ENCODE assay signal across 22 cellular contexts in the genomic region with DNA sequence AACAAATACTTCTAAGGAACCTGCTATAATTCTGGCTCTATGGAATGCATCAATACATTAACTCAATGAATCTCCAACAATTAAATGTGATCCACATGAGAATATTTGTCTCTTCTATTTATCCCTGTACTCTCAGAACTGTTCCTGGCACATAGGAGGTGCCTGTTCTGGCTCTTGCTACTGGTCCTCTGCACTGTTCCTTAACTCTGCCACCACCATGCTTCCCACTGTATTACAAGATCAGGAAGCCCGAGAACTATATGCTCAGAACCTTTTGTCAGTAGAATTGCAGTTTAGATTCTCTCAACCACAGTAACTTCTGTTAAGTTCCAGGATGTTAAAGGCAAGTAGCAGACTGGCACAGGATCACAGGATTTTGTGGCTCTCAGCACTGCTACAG.
DNase-seq lines count a peak whose midpoint lies in the region; ATAC-seq, FAIRE-seq and TF ChIP-seq lines count a peak whose summit lies in the region.
"Had no signal": no experiment of that assay in that cellular context is flagged by ENCODE, and none has a peak within 500 bp of the region (broad histone marks: within the 10 kb centered on the region; RNA-seq: fewer than 3 reads in every experiment).

No MANE protein-coding gene starts in this region.

- ATAC-seq in Right ventricle myocardium superior (ENCODE audit: poor library complexity): peak; percentile 51
- peak; percentile 66 for ATAC-seq in HepG2
- ATAC-seq: Right ventricle myocardium inferior had no signal

- H3K27me3 Mint-ChIP-seq in H9 (ENCODE audit: low read depth): no peaks in the 10 kb centered on the region
- H3K27me3 Mint-ChIP-seq: CD4-positive, CD25-positive, alpha-beta regulatory T cell had no signal

- no peak overlapping the region for H3K14ac ChIP-seq in H9 (ENCODE audit: insufficient read depth, low read length)

- no peak overlapping the region for H2BK20ac ChIP-seq in H9 (ENCODE audit: low read depth, low read length, poor library complexity, severe bottlenecking)

- no peak overlapping the region for H2BK15ac ChIP-seq in H9 (ENCODE audit: low read depth, low read length)

- no peaks in the 10 kb centered on the region for H3K23me2 ChIP-seq in H9 (ENCODE audit: insufficient read length, low read depth, low read length, poor library complexity, severe bottlenecking)

- no peak overlapping the region for H4K91ac ChIP-seq in H9 (ENCODE audit: insufficient read length, low read depth, low read length)

- no peaks in the 10 kb centered on the region for H3K9me3 ChIP-seq in left ventricle myocardium inferior (replicated peaks)
- H3K9me3 ChIP-seq in HepG2 (ENCODE audit: low read length): no peaks in the 10 kb centered on the region
- H3K9me3 ChIP-seq in H9 (ENCODE audit: control insufficient read depth, low read depth, low read length): no peaks in the 10 kb centered on the region
- H3K9me3 ChIP-seq: BE2C had no signal

- H3K56ac ChIP-seq in H9 (ENCODE audit: insufficient read length, low read depth, low read length): no peak overlapping the region

- in situ Hi-C loops in HepG2 (cut with HindIII; ENCODE audit: extremely low pct_ligation_motif_present, low pct_unique_long_range_greater_than_20kb): no loop called here

- TF ChIP-seq CTCF in left ventricle myocardium inferior (IDR thresholded peaks at IDR 0.05; ENCODE audit: borderline replicate concordance) (no peak), HepG2 (CRISPR knock-in tag; IDR thresholded peaks at IDR 0.05) (no peak), H9 (conservative IDR thresholded peaks at IDR 0.05) (no peak)

- H3K9ac ChIP-seq in HepG2 (ENCODE audit: insufficient read depth, low read depth, low read length): no peak overlapping the region
- no peak overlapping the region for H3K9ac ChIP-seq in H9 (ENCODE audit: extremely low read depth, insufficient read length, low read length)
- H3K9ac ChIP-seq: KMS-11 had no signal

- no peak overlapping the region for H2BK120ac ChIP-seq in H9 (ENCODE audit: low read depth, low read length, poor library complexity, severe bottlenecking)

- no peaks in the 10 kb centered on the region for H3K79me1 ChIP-seq in H9 (ENCODE audit: insufficient read depth, low read depth, low read length, poor library complexity, severe bottlenecking)

- H3K4me1 ChIP-seq in left ventricle myocardium inferior (peaks cover 21% of the 10 kb centered on the region), HepG2 (ENCODE audit: insufficient read depth, low read length) (peaks cover 22% of the 10 kb centered on the region), H9 (ENCODE audit: insufficient read depth, low read length) (peaks cover 5% of the 10 kb centered on the region; the same call in 1 of the 2 replicates)
- H3K4me1 ChIP-seq: BE2C had no signal

- TF ChIP-seq EP300 in HepG2 (IDR thresholded peaks at IDR 0.05; ENCODE audit: low read depth in 2 of 2, low read length in 2 of 2) (no peak), HepG2 (CRISPR knock-in tag; IDR thresholded peaks at IDR 0.05; ENCODE audit: borderline replicate concordance) (no peak)

- H3K4me3 Mint-ChIP-seq in H9: no peak overlapping the region
- H3K4me3 Mint-ChIP-seq: CD4-positive, CD25-positive, alpha-beta regulatory T cell had no signal

- no peak overlapping the region for H3T11ph ChIP-seq in H9 (ENCODE audit: low read length)

- no peak overlapping the region for H2AFZ ChIP-seq in HepG2 (ENCODE audit: low read length)
- no peak overlapping the region for H2AFZ ChIP-seq in H9 (ENCODE audit: low read length)

- H3K4ac ChIP-seq in H9 (ENCODE audit: low read depth, low read length): no peak overlapping the region

- H3K4me2 ChIP-seq in HepG2 (ENCODE audit: low read depth, low read length) (no peak overlapping the region), H9 (ENCODE audit: insufficient read depth, insufficient read length, low read length) (no peak overlapping the region)
- H3K4me2 ChIP-seq: KMS-11 had no signal

- H3K27me3 ChIP-seq in left ventricle myocardium inferior (ENCODE audit: low read depth) (no peaks in the 10 kb centered on the region), HepG2 (ENCODE audit: control insufficient read depth in 1 of 2, insufficient read depth in 2 of 2, low read length in 2 of 2) (no peaks in the 10 kb centered on the region), H9 (ENCODE audit: insufficient read depth, low read length) (no peaks in the 10 kb centered on the region)
- H3K27me3 ChIP-seq: BE2C had no signal

- no peak for FAIRE-seq in HepG2 (lab: Jason Lieb, UNC)
- FAIRE-seq: G401.6, GM19239, RCC 7860 had no signal

- H3K36me3 ChIP-seq in left ventricle myocardium inferior (no peaks in the 10 kb centered on the region), HepG2 (replicated peaks in 1 of 2; ENCODE audit: control insufficient read depth in 1 of 2, insufficient read depth in 2 of 2, low read length in 2 of 2) (no peaks in the 10 kb centered on the region)
- H3K36me3 ChIP-seq: BE2C had no signal

- H4K8ac ChIP-seq in H9 (replicated peaks; ENCODE audit: insufficient read length, low read depth, low read length): no peak overlapping the region

- no peak overlapping the region for H4K5ac ChIP-seq in H9 (ENCODE audit: insufficient read length, low read depth, low read length)

- no peak overlapping the region for H2BK12ac ChIP-seq in H9 (ENCODE audit: insufficient read length, low read depth, low read length)

- TF ChIP-seq POLR2A in HepG2 (IDR thresholded peaks at IDR 0.05; ENCODE audit: insufficient read depth in 1 of 2, low read depth in 2 of 2, low read length in 2 of 2): no peak

- intact Hi-C loops in Right ventricle myocardium superior (cut with DNase I): no loop called here
- intact Hi-C loops in left ventricle myocardium inferior (cut with micrococcal nuclease): no loop called here
- intact Hi-C loops in HepG2 (cut with micrococcal nuclease; ENCODE audit: unreplicated experiment): no loop called here

- H4K20me1 ChIP-seq in HepG2 (ENCODE audit: insufficient read depth, low read length) (no peaks in the 10 kb centered on the region), H9 (ENCODE audit: control insufficient read depth, insufficient read depth, insufficient read length) (no peaks in the 10 kb centered on the region)

- no peak overlapping the region for H3K18ac ChIP-seq in H9 (ENCODE audit: insufficient read length, low read depth, low read length)

- POLR2A ChIA-PET in HepG2 (lab: Yijun Ruan, JAX): interaction anchor here (1.5 kb wide), 1 partner anchor 14 kb away, joined by 3 read pairs; no protein-coding TSS in a partner anchor

- no peak overlapping the region for H2BK5ac ChIP-seq in H9 (ENCODE audit: insufficient read length, low read length)

- TF ChIP-seq RAD21 in HepG2 (CRISPR knock-in tag; IDR thresholded peaks at IDR 0.05): no peak

- no peak overlapping the region for H3K27ac Mint-ChIP-seq in H9
- H3K27ac Mint-ChIP-seq: CD4-positive, CD25-positive, alpha-beta regulatory T cell had no signal

- H3K4me3 ChIP-seq in left ventricle myocardium inferior (no peak overlapping the region), HepG2 (replicated peaks in 1 of 3; ENCODE audit: insufficient read depth in 1 of 3, low read depth in 2 of 3, low read length in 3 of 3) (no peak overlapping the region)

- CTCF ChIA-PET in HepG2 (lab: Yijun Ruan, JAX; ENCODE audit: low intra/inter-chr PET ratio, low total read pairs): no interaction called here

- H3K79me2 ChIP-seq in HepG2 (ENCODE audit: insufficient read depth, low read length) (no peaks in the 10 kb centered on the region), H9 (ENCODE audit: insufficient read depth, low read length) (no peaks in the 10 kb centered on the region)

- no peak overlapping the region for H3K23ac ChIP-seq in H9 (ENCODE audit: insufficient read length, low read depth, low read length)

- peaks cover 12 to 24% of the 10 kb centered on the region in 2 experiments for H3K4me1 Mint-ChIP-seq in H9
- H3K4me1 Mint-ChIP-seq: CD4-positive, CD25-positive, alpha-beta regulatory T cell had no signal

- no TSS peak for BruUV-seq in HepG2 (replicated peaks; lab: Mats Ljungman, UMichigan)

- no peak for DNase-seq in Right ventricle myocardium superior
- no peak for DNase-seq in left ventricle myocardium inferior
- peak; percentile 68 for DNase-seq in NCI-H69 (lab: John Stamatoyannopoulos, UW)
- DNase-seq in HepG2 (ENCODE audit: low spot score): no peak
- DNase-seq in stimulated activated CD4-positive, alpha-beta T cell treated with anti-CD3 and anti-CD28 coated beads, Interleukin-1b, Interleukin-23, amount 100 ng/mL, for 48 hours: no peak
- no peak for DNase-seq in NCI-H146 (lab: John Stamatoyannopoulos, UW)
- DNase-seq in H9: no peak
- no peak for DNase-seq in NCI-H2227 (lab: John Stamatoyannopoulos, UW; ENCODE audit: unreplicated experiment)
- DNase-seq: BE2C; CD4-positive, CD25-positive, alpha-beta regulatory T cell; COR-L47; DMS 273 treated with DMSO at 0.1 percent for 48 hours; DND-41; NCI-H1436; NCI-H2029; NCI-H748 treated with DMSO at 0.1 percent for 48 hours; NK-92 treated with Interleukin-12 subunit alpha and Interleukin-12 subunit beta, amount 100 ng/mL, for 24 hours had no signal

- WGBS in HepG2 (ENCODE audit: low lambda C conversion rate): 50% methylated on average over 1 of the region's 1 CpG
- no CpG with 5 or more reads among the region's 1 CpG for WGBS in H9 (ENCODE audit: extremely low coverage, insufficient read length, low lambda C conversion rate)

- H3K9me3 Mint-ChIP-seq in H9: no peaks in the 10 kb centered on the region
- H3K9me3 Mint-ChIP-seq: CD4-positive, CD25-positive, alpha-beta regulatory T cell had no signal

- H2AK5ac ChIP-seq in H9 (ENCODE audit: insufficient read length, low read length): no peak overlapping the region

- H3K27ac ChIP-seq in left ventricle myocardium inferior (replicated peaks): no peak overlapping the region
- no peak overlapping the region for H3K27ac ChIP-seq in HepG2 (ENCODE audit: extremely low read length, insufficient read depth, low read length)
- no peak overlapping the region for H3K27ac ChIP-seq in H9 (ENCODE audit: insufficient read length, low read depth, low read length)
- H3K27ac ChIP-seq: KMS-11 had no signal

- H3K36me3 Mint-ChIP-seq in H9 (ENCODE audit: insufficient read depth in 1 of 3, low read depth in 3 of 3): no peaks in the 10 kb centered on the region
- H3K36me3 Mint-ChIP-seq: CD4-positive, CD25-positive, alpha-beta regulatory T cell had no signal

TF ChIP-seq in HepG2, 621 proteins besides CTCF, POLR2A, EP300 and RAD21:
- TF ChIP-seq ZNF264 (CRISPR knock-in tag; IDR thresholded peaks at IDR 0.05) (no peak), YEATS2 (CRISPR knock-in tag; IDR thresholded peaks at IDR 0.05; ENCODE audit: borderline replicate concordance) (no peak), HOXA3 (CRISPR knock-in tag; IDR thresholded peaks at IDR 0.05) (no peak)
TF ChIP-seq in HepG2: peak in this region for 0.
